In the genomic region with DNA sequence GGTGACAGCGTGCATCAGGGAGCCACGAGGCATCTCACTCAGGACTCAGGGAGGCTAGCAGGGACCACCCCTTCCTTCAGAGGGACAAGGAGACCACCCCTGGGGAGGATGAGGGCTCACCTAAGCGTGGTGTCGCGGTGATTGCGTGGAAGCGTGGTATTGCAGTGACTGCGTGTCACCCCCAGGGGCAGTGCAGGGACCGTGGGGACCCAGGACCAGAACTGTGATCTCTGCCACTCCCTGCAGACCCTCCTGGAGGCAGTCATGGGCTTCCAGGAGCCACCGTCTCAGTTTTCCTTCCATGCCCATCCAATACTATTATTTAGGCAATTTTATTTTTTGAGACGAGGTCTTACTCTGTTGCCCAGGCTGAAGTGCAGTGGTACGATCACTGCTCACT, we compare ENCODE assay signal across 1 cellular context.
TF ChIP-seq lines count a peak whose summit lies in the region.

No MANE protein-coding gene starts in this region.

TF ChIP-seq in HEK293T, 16 proteins besides CTCF, POLR2A, EP300 and RAD21 (continued from another document):
- TF ChIP-seq SUZ12 (IDR thresholded peaks at IDR 0.05) (no peak), TARDBP (IDR thresholded peaks at IDR 0.05) (no peak), HDGF (IDR thresholded peaks at IDR 0.05; ENCODE audit: borderline replicate concordance) (no peak), ZNF384 (IDR thresholded peaks at IDR 0.05) (no peak)
